Comparison of ENCODE assay signal across 8 cellular contexts in the genomic region with DNA sequence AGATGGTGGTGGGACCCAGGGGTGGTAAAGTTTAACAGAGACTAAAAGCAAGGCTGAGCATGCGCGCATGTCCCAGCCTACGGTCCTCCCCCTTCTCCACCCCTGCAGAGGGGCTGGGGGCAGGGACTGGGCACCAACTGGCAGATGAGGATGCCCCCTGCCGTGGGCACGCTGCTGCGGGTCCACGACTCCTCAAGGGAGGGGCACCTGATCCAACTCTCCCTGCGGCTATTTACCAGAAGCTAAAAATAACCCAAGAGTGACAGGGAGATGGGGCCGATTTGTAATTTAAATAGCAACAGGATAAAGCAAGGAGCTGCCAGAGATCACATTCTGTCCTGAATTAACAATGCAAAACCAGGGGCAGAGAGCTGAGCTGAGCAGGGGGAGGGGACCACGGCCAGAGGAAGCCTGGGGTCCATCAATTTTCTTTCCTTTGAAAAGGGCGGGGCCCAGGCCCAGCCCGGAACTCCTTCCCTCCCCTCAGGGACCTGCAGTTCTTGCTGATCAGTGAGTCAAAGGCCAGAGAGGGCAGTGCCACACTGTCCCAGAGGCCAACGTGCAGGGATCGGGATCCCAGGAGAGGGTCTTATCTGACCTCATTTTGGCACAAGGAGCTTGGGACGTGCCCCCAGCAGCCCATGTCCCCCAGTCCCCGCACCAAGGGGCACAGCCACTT. TPM values are rescaled to one million over a fixed set of nuclear protein-coding genes. Genes with fewer than 3 reads are reported as not detected.
A peak's percentile ranks its signal among the peaks of the same experiment; 100 is the strongest.
DNase-seq lines count a peak whose midpoint lies in the region; ATAC-seq and TF ChIP-seq lines count a peak whose summit lies in the region.

No MANE protein-coding gene starts in this region.

- DNase-seq in NCI-H1694 (lab: John Stamatoyannopoulos, UW) (peak; percentile 46), dedifferentiated amniotic fluid mesenchymal stem cell (ENCODE audit: extremely low spot score) (peak; percentile 44), mesothelial cell of epicardium (ENCODE audit: low spot score in 2 of 2, unreplicated experiment in 2 of 2) (no peak), spleen (no peak), NCI-H226 (no peak)
- DNase-seq in activated CD4-positive, CD25-positive, alpha-beta regulatory T cell (lab: John Stamatoyannopoulos, UW): no peak

- no peak for ATAC-seq in GM18907 (IDR thresholded peaks at IDR 0.05; ENCODE audit: unreplicated experiment)

- no peaks in the 10 kb centered on the region for H3K36me3 ChIP-seq in BLaER1
- H3K36me3 ChIP-seq in spleen: no peaks in the 10 kb centered on the region

- H3K27ac ChIP-seq in BLaER1 (no peak overlapping the region), spleen (peak overlapping the region in 4 of 8 donors; percentile 29 to 38 (median 34))

- no peak for TF ChIP-seq CTCF in mesothelial cell of epicardium (IDR thresholded peaks at IDR 0.05; ENCODE audit: unreplicated experiment)
- TF ChIP-seq CTCF in spleen (IDR thresholded peaks at IDR 0.05 in 8 of 11, conservative IDR thresholded peaks at IDR 0.05 in 3 of 11): no peak

- no peak for TF ChIP-seq POLR2A in spleen (IDR thresholded peaks at IDR 0.05)

- peak overlapping the region; percentile 62 for H3K27ac Mint-ChIP-seq in mesothelial cell of epicardium

- intact Hi-C loops in spleen (cut with DNase I; ENCODE audit: low total_unique reads): no loop called here

- no peak overlapping the region for H3K4me3 ChIP-seq in BLaER1
- peak overlapping the region in 4 of 8 donors; percentile 11 to 48 (median 16) for H3K4me3 ChIP-seq in spleen

- H3K4me2 ChIP-seq in BLaER1: peak overlapping the region; percentile 71

- H3K9me3 Mint-ChIP-seq in mesothelial cell of epicardium: no peaks in the 10 kb centered on the region

- H3K27me3 Mint-ChIP-seq in mesothelial cell of epicardium (ENCODE audit: low read depth): peaks cover 19% of the 10 kb centered on the region

- H3K9ac ChIP-seq in BLaER1: peak overlapping the region; percentile 32; the same call in 1 of the 2 replicates

- H3K9me3 ChIP-seq in BLaER1 (no peaks in the 10 kb centered on the region), spleen (no peaks in the 10 kb centered on the region)

- H3K4me1 ChIP-seq in BLaER1 (peaks cover 45% of the 10 kb centered on the region), spleen (peaks cover 14 to 90% (median 42%) of the 10 kb centered on the region in 6 donors)

- peak overlapping the region; percentile 39 for H3K4me3 Mint-ChIP-seq in mesothelial cell of epicardium

- no peaks in the 10 kb centered on the region for H3K36me3 Mint-ChIP-seq in mesothelial cell of epicardium

- WGBS in spleen, 5 donors: 26 to 44% (median 33%) methylated on average over 13 to 16 of the region's 16 CpGs

- peaks cover 36% of the 10 kb centered on the region for H3K4me1 Mint-ChIP-seq in mesothelial cell of epicardium

- peaks cover 22% of the 10 kb centered on the region for H3K27me3 ChIP-seq in BLaER1
- H3K27me3 ChIP-seq in spleen (replicated peaks in 1 of 7): peaks cover 0 to 42% (median 6%) of the 10 kb centered on the region in 7 donors

- peaks cover 5% of the 10 kb centered on the region; the same call in 1 of the 2 replicates for H4K20me1 ChIP-seq in BLaER1

RNA-seq across cellular contexts. Expression of gene DGKZ, which starts 8.1 kb away (rescaled TPM):
- total RNA-seq in mesothelial cell of epicardium: 46.3 to 50.6 TPM (median 46.5 TPM) in 3 replicates
- total RNA-seq in spleen: 100 to 1,000 TPM in 5 of 7 donors, 10 to 100 TPM in 2; 86.0 to 136 (median 106) TPM
- 10 to 100 TPM; 44.2 to 89.0 (median 60.9) TPM for polyA plus RNA-seq in spleen

RNA-seq across cellular contexts. Expression of gene MDK, which starts 42.3 kb away (rescaled TPM):
- total RNA-seq in mesothelial cell of epicardium (1,547 to 1,604 TPM (median 1,586 TPM) in 3 replicates), spleen (10 to 100 TPM; 22.6 to 52.8 (median 36.8) TPM)
- polyA plus RNA-seq in spleen: 10 to 100 TPM; 16.2 to 26.6 (median 22.3) TPM

RNA-seq across cellular contexts. Expression of gene CHRM4, which starts 52.4 kb away (rescaled TPM):
- total RNA-seq in mesothelial cell of epicardium (0.42 to 0.68 TPM (median 0.51 TPM) in 3 replicates), spleen (10 to 100 TPM in 3 of 7 donors, 1 to 10 TPM in 4; 2.3 to 34.1 (median 8.5) TPM)
- 1 to 10 TPM in 1 of 3 donors, under 1 TPM in 2; 0.06 to 2.0 (median 0.20) TPM for polyA plus RNA-seq in spleen

Comparison
In these comparisons a context has a peak if more than half of its experiments do, and no peak if none do; other contexts are left out.
1. DNase-seq: peak in NCI-H1694 (single experiment) and dedifferentiated amniotic fluid mesenchymal stem cell (single experiment); none in mesothelial cell of epicardium (0 of 2), activated CD4-positive, CD25-positive, alpha-beta regulatory T cell (0 of 4), spleen (single experiment) and NCI-H226 (single experiment).
2. RNA of gene MDK, which starts 42.3 kb away (total RNA-seq): 1,547 to 1,604 TPM in mesothelial cell of epicardium; 22.6 to 52.8 TPM in spleen; every median in the first group is over 10 times any median in the second.